In the genomic region with DNA sequence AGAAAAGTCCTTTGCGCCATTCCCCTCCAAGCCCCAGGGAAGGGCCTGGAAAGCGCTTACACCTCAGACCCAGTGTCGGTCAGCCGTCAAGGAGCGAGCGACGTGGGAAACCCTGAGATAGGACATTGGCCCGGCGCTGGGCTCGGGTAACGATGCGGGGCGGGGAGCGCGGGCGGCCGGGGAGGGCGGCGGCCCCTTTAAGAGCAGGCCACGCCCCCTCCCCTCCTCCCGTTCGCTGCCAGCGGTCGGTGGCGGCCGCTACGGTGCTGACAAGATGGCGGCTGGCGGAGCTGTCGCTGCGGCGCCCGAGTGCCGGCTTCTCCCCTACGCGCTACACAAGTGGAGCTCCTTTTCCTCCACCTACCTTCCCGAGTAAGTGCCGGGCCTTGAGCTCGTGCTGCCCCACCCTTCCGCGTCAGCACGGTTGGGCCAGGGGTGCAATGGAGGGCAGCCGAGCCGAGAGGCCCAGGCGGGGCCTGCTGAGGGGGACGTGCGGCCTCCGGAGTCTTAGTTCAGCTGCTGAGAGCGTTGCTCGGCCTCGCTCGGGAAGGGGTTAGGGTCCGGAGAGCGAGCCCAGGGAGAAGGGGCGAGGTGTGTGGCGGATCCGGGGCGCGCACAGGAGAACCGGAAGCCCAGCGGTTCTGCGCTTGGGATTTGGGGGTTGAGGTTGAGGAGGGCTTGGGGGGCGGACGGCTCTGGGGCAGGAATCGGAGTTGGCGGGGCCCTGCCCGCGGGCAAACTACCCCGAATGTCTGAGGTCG, we compare ENCODE assay signal across 1 cellular context.
TF ChIP-seq lines count a peak whose summit lies in the region.

Gene MKLN1, plus strand, starts transcription at position 251 of the 761 bp plus-strand sequence. Its CDS starts 24 bp downstream, at position 275.

TF ChIP-seq in GM12878, 131 proteins besides CTCF, POLR2A, EP300 and RAD21 (continued from another document and continues in another):
- TF ChIP-seq MTA3 (IDR thresholded peaks at IDR 0.05; ENCODE audit: borderline replicate concordance, low read length) (no peak), HCFC1 (IDR thresholded peaks at IDR 0.05; ENCODE audit: low read length) (peak; percentile 49; the same call in 1 of the 2 replicates), IRF3 (IDR thresholded peaks at IDR 0.05) (no peak), USF2 (IDR thresholded peaks at IDR 0.05; ENCODE audit: borderline replicate concordance, low read depth, low read length) (no peak), DPF2 (IDR thresholded peaks at IDR 0.05) (peak; percentile 75; the same call in 1 of the 2 replicates), ETV6 (conservative IDR thresholded peaks at IDR 0.05 in 1 of 2, IDR thresholded peaks at IDR 0.05 in 1 of 2; ENCODE audit: borderline replicate concordance in 1 of 2, low read depth in 1 of 2) (no peak), NFIC (IDR thresholded peaks at IDR 0.05; ENCODE audit: low read depth, low read length) (no peak), ATF2 (IDR thresholded peaks at IDR 0.05; ENCODE audit: low read length) (no peak), CHD2 (IDR thresholded peaks at IDR 0.05; ENCODE audit: borderline replicate concordance, low read depth, low read length) (peak; percentile 79), FOS (IDR thresholded peaks at IDR 0.05; ENCODE audit: borderline replicate concordance, extremely low read depth, insufficient read length) (no peak), SREBF1 (IDR thresholded peaks at IDR 0.05; ENCODE audit: low read length) (no peak), SRF (IDR thresholded peaks at IDR 0.05; ENCODE audit: low read depth in 2 of 2, low read length in 2 of 2) (no peak), NR2C2 (IDR thresholded peaks at IDR 0.05; ENCODE audit: borderline replicate concordance, control insufficient read depth, insufficient read length, low read depth) (no peak), SPI1 (IDR thresholded peaks at IDR 0.05; ENCODE audit: borderline replicate concordance, insufficient read depth, low read depth, low read length) (no peak), ESRRA (IDR thresholded peaks at IDR 0.05; ENCODE audit: low read length) (no peak; the same call in 1 of the 2 replicates), MXI1 (IDR thresholded peaks at IDR 0.05; ENCODE audit: low read depth, low read length) (peak; percentile 74), BACH1 (IDR thresholded peaks at IDR 0.05; ENCODE audit: borderline replicate concordance) (peak; percentile 82; the same call in 1 of the 2 replicates), BCLAF1 (IDR thresholded peaks at IDR 0.05) (no peak), HDAC2 (IDR thresholded peaks at IDR 0.05) (no peak), EZH2 (IDR thresholded peaks at IDR 0.05; ENCODE audit: borderline replicate concordance, control insufficient read depth, low read depth, low read length) (no peak), STAT1 (conservative IDR thresholded peaks at IDR 0.05) (no peak), SP1 (IDR thresholded peaks at IDR 0.05; ENCODE audit: low read depth, low read length) (peak; percentile 89), BRCA1 (IDR thresholded peaks at IDR 0.05; ENCODE audit: low read depth, low read length) (no peak), GATAD2B (conservative IDR thresholded peaks at IDR 0.05; ENCODE audit: low read depth) (peak; percentile 92), CEBPB (IDR thresholded peaks at IDR 0.05; ENCODE audit: borderline replicate concordance in 1 of 2, low read depth in 2 of 2, low read length in 2 of 2) (no peak), RFX5 (IDR thresholded peaks at IDR 0.05; ENCODE audit: low read depth, low read length) (0 out of 2 replicates have a peak, but pooled peaks have one; percentile 35), MYC (IDR thresholded peaks at IDR 0.05; ENCODE audit: insufficient read depth, insufficient read length, insufficient replicate concordance, low read length, severe bottlenecking) (no peak), BCL3 (IDR thresholded peaks at IDR 0.05; ENCODE audit: borderline replicate concordance, insufficient read depth, low read depth, low read length, poor library complexity, severe bottlenecking) (no peak), ZBTB11 (CRISPR knock-in tag; IDR thresholded peaks at IDR 0.05) (no peak), NR2F1 (conservative IDR thresholded peaks at IDR 0.05) (peak; percentile 54), SIX5 (IDR thresholded peaks at IDR 0.05; ENCODE audit: low read depth, low read length, severe bottlenecking) (no peak)
- TF ChIP-seq, protein P1, sequence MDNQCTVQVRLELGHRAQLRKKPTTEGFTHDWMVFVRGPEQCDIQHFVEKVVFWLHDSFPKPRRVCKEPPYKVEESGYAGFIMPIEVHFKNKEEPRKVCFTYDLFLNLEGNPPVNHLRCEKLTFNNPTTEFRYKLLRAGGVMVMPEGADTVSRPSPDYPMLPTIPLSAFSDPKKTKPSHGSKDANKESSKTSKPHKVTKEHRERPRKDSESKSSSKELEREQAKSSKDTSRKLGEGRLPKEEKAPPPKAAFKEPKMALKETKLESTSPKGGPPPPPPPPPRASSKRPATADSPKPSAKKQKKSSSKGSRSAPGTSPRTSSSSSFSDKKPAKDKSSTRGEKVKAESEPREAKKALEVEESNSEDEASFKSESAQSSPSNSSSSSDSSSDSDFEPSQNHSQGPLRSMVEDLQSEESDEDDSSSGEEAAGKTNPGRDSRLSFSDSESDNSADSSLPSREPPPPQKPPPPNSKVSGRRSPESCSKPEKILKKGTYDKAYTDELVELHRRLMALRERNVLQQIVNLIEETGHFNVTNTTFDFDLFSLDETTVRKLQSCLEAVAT (IDR thresholded peaks at IDR 0.05) = peak; percentile 83
- TF ChIP-seq, protein P2, sequence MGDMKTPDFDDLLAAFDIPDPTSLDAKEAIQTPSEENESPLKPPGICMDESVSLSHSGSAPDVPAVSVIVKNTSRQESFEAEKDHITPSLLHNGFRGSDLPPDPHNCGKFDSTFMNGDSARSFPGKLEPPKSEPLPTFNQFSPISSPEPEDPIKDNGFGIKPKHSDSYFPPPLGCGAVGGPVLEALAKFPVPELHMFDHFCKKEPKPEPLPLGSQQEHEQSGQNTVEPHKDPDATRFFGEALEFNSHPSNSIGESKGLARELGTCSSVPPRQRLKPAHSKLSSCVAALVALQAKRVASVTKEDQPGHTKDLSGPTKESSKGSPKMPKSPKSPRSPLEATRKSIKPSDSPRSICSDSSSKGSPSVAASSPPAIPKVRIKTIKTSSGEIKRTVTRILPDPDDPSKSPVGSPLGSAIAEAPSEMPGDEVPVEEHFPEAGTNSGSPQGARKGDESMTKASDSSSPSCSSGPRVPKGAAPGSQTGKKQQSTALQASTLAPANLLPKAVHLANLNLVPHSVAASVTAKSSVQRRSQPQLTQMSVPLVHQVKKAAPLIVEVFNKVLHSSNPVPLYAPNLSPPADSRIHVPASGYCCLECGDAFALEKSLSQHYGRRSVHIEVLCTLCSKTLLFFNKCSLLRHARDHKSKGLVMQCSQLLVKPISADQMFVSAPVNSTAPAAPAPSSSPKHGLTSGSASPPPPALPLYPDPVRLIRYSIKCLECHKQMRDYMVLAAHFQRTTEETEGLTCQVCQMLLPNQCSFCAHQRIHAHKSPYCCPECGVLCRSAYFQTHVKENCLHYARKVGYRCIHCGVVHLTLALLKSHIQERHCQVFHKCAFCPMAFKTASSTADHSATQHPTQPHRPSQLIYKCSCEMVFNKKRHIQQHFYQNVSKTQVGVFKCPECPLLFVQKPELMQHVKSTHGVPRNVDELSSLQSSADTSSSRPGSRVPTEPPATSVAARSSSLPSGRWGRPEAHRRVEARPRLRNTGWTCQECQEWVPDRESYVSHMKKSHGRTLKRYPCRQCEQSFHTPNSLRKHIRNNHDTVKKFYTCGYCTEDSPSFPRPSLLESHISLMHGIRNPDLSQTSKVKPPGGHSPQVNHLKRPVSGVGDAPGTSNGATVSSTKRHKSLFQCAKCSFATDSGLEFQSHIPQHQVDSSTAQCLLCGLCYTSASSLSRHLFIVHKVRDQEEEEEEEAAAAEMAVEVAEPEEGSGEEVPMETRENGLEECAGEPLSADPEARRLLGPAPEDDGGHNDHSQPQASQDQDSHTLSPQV (IDR thresholded peaks at IDR 0.05) = no peak
